8 cellular contexts compared by ENCODE assay signal in the genomic region with DNA sequence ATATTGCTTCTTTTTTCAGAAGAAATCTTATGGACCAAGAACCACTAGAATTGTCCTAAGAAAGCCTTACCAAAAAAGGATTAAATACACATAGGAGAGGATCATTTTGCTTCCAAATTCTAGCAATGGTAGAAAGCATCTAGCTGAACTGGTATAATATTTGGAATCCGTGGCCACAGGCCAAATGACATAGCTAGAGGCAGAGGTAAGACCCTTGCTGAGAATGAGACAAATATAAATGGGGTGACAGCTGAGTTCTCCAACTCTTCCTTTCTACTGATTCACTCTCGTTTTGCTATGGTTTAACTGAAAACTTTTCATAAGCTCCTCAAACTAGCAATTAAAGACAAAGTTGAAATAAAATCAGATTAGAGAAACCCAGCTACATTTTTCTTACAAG.
"Had no signal": no experiment of that assay in that cellular context is flagged by ENCODE, and none has a peak within 500 bp of the region (broad histone marks: within the 10 kb centered on the region; RNA-seq: fewer than 3 reads in every experiment).

No MANE protein-coding gene starts in this region.

- DNase-seq: GDM1, GF-D8 had no signal

- ATAC-seq: GM12878 had no signal

- H3K4me3 ChIP-seq: GM12878 had no signal

- FAIRE-seq: G401.6, GM12878, GM12891, GM12892, GM18507, GM19239 had no signal
